1 cellular context compared by ENCODE assay signal in the genomic region with DNA sequence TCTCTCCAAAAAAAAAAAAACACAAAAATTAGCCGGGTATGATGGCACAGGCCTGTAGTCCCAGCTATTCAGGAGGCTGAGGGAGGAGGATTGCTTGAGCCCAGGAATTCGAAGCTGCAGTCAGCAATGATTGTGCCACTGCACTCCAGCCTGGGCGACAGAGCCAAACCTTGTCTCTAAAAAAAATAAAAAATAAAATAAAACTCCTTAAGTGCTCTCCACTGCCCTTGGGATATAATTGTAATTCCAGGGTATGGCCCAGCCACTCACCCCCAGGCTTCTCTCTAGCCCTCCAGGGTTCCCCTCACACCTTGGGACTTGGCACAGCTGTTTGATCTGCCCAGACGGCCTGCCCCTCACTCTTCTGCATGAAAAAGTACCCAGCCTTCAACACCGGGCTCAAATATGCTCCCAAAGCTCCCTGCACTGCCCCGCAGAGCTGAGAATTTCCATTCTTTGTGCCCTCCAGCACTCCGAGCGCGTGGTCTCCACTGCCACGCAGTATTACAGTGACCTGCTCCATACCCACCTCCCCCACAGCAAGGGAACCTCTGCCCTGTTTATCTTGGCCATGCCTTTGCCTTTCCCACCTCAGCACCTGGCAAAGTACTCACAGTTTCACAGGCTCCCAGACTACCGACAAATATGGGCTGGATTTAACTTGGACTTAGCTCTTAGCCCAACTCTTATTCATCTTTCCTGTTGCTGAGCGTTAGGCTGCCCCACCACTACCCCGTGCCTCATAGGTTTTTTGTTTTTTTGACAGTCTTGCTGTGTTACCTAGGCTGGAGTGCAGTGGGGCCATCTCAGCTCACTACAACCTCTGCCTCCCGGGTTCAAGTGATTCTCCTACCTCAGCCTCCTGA.
A peak's percentile ranks its signal among the peaks of the same experiment; 100 is the strongest.
TF ChIP-seq lines count a peak whose summit lies in the region.

No MANE protein-coding gene starts in this region.

TF ChIP-seq in K562, 482 proteins besides CTCF, POLR2A, EP300 and RAD21:
- 0 out of 2 replicates have a peak, but pooled peaks have one; percentile 38 for TF ChIP-seq ZNF165 (CRISPR knock-in tag; IDR thresholded peaks at IDR 0.05; ENCODE audit: borderline replicate concordance)
- TF ChIP-seq SP2 (IDR thresholded peaks at IDR 0.05; ENCODE audit: extremely low read depth, low read depth, low read length, poor library complexity, severe bottlenecking), result no peak
